39 cellular contexts compared by ENCODE assay signal in the genomic region with DNA sequence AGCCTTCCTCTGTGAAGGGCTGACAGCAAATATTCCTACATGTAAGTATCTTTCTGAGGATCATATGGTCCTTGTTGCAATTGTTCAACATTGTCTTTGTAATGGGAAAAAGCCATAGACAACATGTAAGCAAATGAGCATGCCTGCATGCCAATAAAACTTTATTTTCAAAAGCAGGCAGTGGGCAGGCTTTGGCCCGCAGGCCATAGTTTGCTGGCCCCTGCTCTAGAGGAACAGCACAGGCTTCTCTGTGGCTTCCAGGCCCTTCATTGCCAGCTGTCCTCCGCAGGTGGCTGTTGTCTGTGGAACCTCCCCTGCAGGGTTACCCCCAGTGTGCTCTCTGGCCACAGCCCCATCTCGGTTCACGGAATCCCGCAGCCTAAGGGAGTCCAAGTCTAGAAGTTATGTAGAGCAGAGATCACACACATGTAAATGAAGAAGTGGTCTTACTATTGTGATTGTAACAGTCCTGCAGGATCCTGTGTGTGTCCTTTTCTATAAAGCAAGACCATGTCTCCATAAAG. TPM values are rescaled to one million over a fixed set of nuclear protein-coding genes. Genes with fewer than 3 reads are reported as not detected.
"Had no signal": no experiment of that assay in that cellular context is flagged by ENCODE, and none has a peak within 500 bp of the region (broad histone marks: within the 10 kb centered on the region; RNA-seq: fewer than 3 reads in every experiment).

No MANE protein-coding gene starts in this region.

- H3K4me3 Mint-ChIP-seq: activated CD4-positive, alpha-beta memory T cell treated with anti-CD3 and anti-CD28 coated beads, Interleukin-2, amount 10 ng/mL, durations not matched to agents 7 days and 5 days; activated CD4-positive, alpha-beta T cell treated with anti-CD3 and anti-CD28 coated beads, Interleukin-2, amount 10 ng/mL, durations not matched to agents 7 days and 5 days; activated naive CD4-positive, alpha-beta T cell treated with anti-CD3 and anti-CD28 coated beads, Interleukin-2, amount 10 ng/mL, durations not matched to agents 7 days and 5 days; activated T-cell treated with anti-CD3 and anti-CD28 coated beads, Interleukin-2, amount 50 U/mL, for 24 hours; activated T-cell treated with anti-CD3 and anti-CD28 coated beads, Interleukin-2, amount 50 U/mL, for 72 hours; T-helper 17 cell; T-helper 2 cell treated with Interferon-gamma antibody and Interleukin-4, amounts not matched to agents 5 μg/mL and 100 μg/mL, for 36 hours had no signal

- DNase-seq: activated CD4-positive, alpha-beta memory T cell treated with anti-CD3 and anti-CD28 coated beads, Interleukin-2, amount 10 ng/mL, durations not matched to agents 7 days and 5 days; activated CD4-positive, alpha-beta T cell treated with anti-CD3 and anti-CD28 coated beads for 1 hour; activated CD4-positive, alpha-beta T cell treated with anti-CD3 and anti-CD28 coated beads for 4 hours; activated CD4-positive, alpha-beta T cell treated with anti-CD3 and anti-CD28 coated beads, Interleukin-2, amount 10 ng/mL, durations not matched to agents 7 days and 5 days; activated CD4-positive, alpha-beta T cell treated with anti-CD3 and anti-CD28 coated beads, Interleukin-2, amount 50 U/mL, for 4 hours; activated CD8-positive, alpha-beta memory T cell treated with anti-CD3 and anti-CD28 coated beads, Interleukin-2, amount 50 U/mL, for 48 hours; activated gamma-delta T cell; activated naive CD4-positive, alpha-beta T cell; activated naive CD4-positive, alpha-beta T cell treated with anti-CD3 and anti-CD28 coated beads, Interleukin-2, amount 10 ng/mL, durations not matched to agents 7 days and 5 days; activated T-cell treated with anti-CD3 and anti-CD28 coated beads for 4 hours; activated T-cell treated with anti-CD3 and anti-CD28 coated beads, Interleukin-2, amount 50 U/mL, for 24 hours; activated T-cell treated with anti-CD3 and anti-CD28 coated beads, Interleukin-2, amount 50 U/mL, for 72 hours; amniotic stem cell; anterior cingulate cortex; brain microvascular endothelial cell; caudate nucleus; effector CD8-positive, alpha-beta T cell; esophagus squamous epithelium; foreskin melanocyte; heart right ventricle; T-helper 1 cell; T-helper 17 cell; T1000 had no signal

- H3K27ac ChIP-seq: brain microvascular endothelial cell, epithelial cell of prostate, esophagus squamous epithelium, gastroesophageal sphincter, heart right ventricle had no signal

- H3K4me1 Mint-ChIP-seq: activated CD4-positive, alpha-beta T cell treated with anti-CD3 and anti-CD28 coated beads, Interleukin-2, amount 10 ng/mL, durations not matched to agents 7 days and 5 days; activated naive CD4-positive, alpha-beta T cell treated with anti-CD3 and anti-CD28 coated beads, Interleukin-2, amount 10 ng/mL, durations not matched to agents 7 days and 5 days had no signal

- H3K27me3 ChIP-seq: brain microvascular endothelial cell, esophagus squamous epithelium, gastroesophageal sphincter had no signal

- H3K36me3 Mint-ChIP-seq: activated naive CD4-positive, alpha-beta T cell treated with anti-CD3 and anti-CD28 coated beads, Interleukin-2, amount 10 ng/mL, durations not matched to agents 7 days and 5 days; activated naive CD4-positive, alpha-beta T cell treated with anti-CD3 and anti-CD28 coated beads, Interleukin-2, amount 50 U/mL, for 72 hours had no signal

- H3K4me3 ChIP-seq: esophagus squamous epithelium, gastroesophageal sphincter, heart right ventricle had no signal

- H3K36me3 ChIP-seq: brain microvascular endothelial cell, esophagus squamous epithelium, gastroesophageal sphincter, heart right ventricle had no signal

- H3K9me3 ChIP-seq: esophagus squamous epithelium had no signal

- ATAC-seq: activated naive CD4-positive, alpha-beta T cell treated with anti-CD3 and anti-CD28 coated beads, Interleukin-2, amount 50 U/mL, for 72 hours; activated T-cell treated with anti-CD3 and anti-CD28 coated beads, Interleukin-2, amount 50 U/mL, for 72 hours; gastroesophageal sphincter; heart right ventricle; T-helper 17 cell had no signal

- H3K9me3 Mint-ChIP-seq: activated CD4-positive, alpha-beta memory T cell treated with anti-CD3 and anti-CD28 coated beads, Interleukin-2, amount 10 ng/mL, durations not matched to agents 7 days and 5 days; activated CD4-positive, alpha-beta T cell treated with anti-CD3 and anti-CD28 coated beads, Interleukin-2, amount 10 ng/mL, durations not matched to agents 7 days and 5 days; activated naive CD4-positive, alpha-beta T cell treated with anti-CD3 and anti-CD28 coated beads, Interleukin-2, amount 10 ng/mL, durations not matched to agents 7 days and 5 days; activated naive CD4-positive, alpha-beta T cell treated with anti-CD3 and anti-CD28 coated beads, Interleukin-2, amount 50 U/mL, for 72 hours; activated T-cell treated with anti-CD3 and anti-CD28 coated beads, Interleukin-2, amount 50 U/mL, for 24 hours; activated T-cell treated with anti-CD3 and anti-CD28 coated beads, Interleukin-2, amount 50 U/mL, for 72 hours; T-helper 2 cell treated with Interferon-gamma antibody and Interleukin-4, amounts not matched to agents 5 μg/mL and 100 μg/mL, for 36 hours had no signal

- H3K27ac Mint-ChIP-seq: activated CD4-positive, alpha-beta memory T cell treated with anti-CD3 and anti-CD28 coated beads, Interleukin-2, amount 10 ng/mL, durations not matched to agents 7 days and 5 days; activated CD4-positive, alpha-beta T cell treated with anti-CD3 and anti-CD28 coated beads, Interleukin-2, amount 10 ng/mL, durations not matched to agents 7 days and 5 days; activated naive CD4-positive, alpha-beta T cell treated with anti-CD3 and anti-CD28 coated beads, Interleukin-2, amount 10 ng/mL, durations not matched to agents 7 days and 5 days; activated naive CD4-positive, alpha-beta T cell treated with anti-CD3 and anti-CD28 coated beads, Interleukin-2, amount 50 U/mL, for 72 hours; activated T-cell treated with anti-CD3 and anti-CD28 coated beads, Interleukin-2, amount 50 U/mL, for 24 hours; activated T-cell treated with anti-CD3 and anti-CD28 coated beads, Interleukin-2, amount 50 U/mL, for 72 hours; T-helper 17 cell; T-helper 2 cell treated with Interferon-gamma antibody and Interleukin-4, amounts not matched to agents 5 μg/mL and 100 μg/mL, for 36 hours had no signal

- FAIRE-seq: astrocyte, bronchial epithelial cell, colon, endometrium, endothelial cell of umbilical vein had no signal

- H3K4me1 ChIP-seq: esophagus squamous epithelium, gastroesophageal sphincter had no signal

RNA-seq across cellular contexts. Expression of gene UNC93A, which starts 9.8 kb away (rescaled TPM):
- total RNA-seq: activated CD4-positive, alpha-beta memory T cell treated with anti-CD3 and anti-CD28 coated beads, Interleukin-2, amount 10 ng/mL, durations not matched to agents 7 days and 5 days; activated CD4-positive, alpha-beta T cell treated with anti-CD3 and anti-CD28 coated beads, Interleukin-2, amount 10 ng/mL, durations not matched to agents 7 days and 5 days; activated naive CD4-positive, alpha-beta T cell treated with anti-CD3 and anti-CD28 coated beads, Interleukin-2, amount 50 U/mL, for 72 hours; activated T-cell treated with anti-CD3 and anti-CD28 coated beads, Interleukin-2, amount 50 U/mL, for 72 hours; astrocyte; bronchial epithelial cell; chondrocyte; dermis microvascular lymphatic vessel endothelial cell; endothelial cell of umbilical vein; fibroblast of lung; fibroblast of villous mesenchyme; gastroesophageal sphincter; glomerular endothelial cell; heart right ventricle; T-helper 17 cell had no signal
- polyA plus RNA-seq: adipose tissue, endothelial cell of umbilical vein, fibroblast of lung, heart right ventricle had no signal

RNA-seq across cellular contexts. Expression of gene TTLL2, which starts 23.9 kb away (rescaled TPM):
- total RNA-seq: activated CD4-positive, alpha-beta memory T cell treated with anti-CD3 and anti-CD28 coated beads, Interleukin-2, amount 10 ng/mL, durations not matched to agents 7 days and 5 days; activated CD4-positive, alpha-beta T cell treated with anti-CD3 and anti-CD28 coated beads, Interleukin-2, amount 10 ng/mL, durations not matched to agents 7 days and 5 days; activated naive CD4-positive, alpha-beta T cell treated with anti-CD3 and anti-CD28 coated beads, Interleukin-2, amount 50 U/mL, for 72 hours; activated T-cell treated with anti-CD3 and anti-CD28 coated beads, Interleukin-2, amount 50 U/mL, for 72 hours; astrocyte; bronchial epithelial cell; chondrocyte; dermis microvascular lymphatic vessel endothelial cell; endothelial cell of umbilical vein; esophagus squamous epithelium; fibroblast of lung; fibroblast of villous mesenchyme; gastroesophageal sphincter; glomerular endothelial cell; heart right ventricle; T-helper 17 cell had no signal
- polyA plus RNA-seq: adipose tissue, endothelial cell of umbilical vein, esophagus, fibroblast of lung, heart right ventricle had no signal
